Comparison of ENCODE assay signal across 1 cellular context in the genomic region with DNA sequence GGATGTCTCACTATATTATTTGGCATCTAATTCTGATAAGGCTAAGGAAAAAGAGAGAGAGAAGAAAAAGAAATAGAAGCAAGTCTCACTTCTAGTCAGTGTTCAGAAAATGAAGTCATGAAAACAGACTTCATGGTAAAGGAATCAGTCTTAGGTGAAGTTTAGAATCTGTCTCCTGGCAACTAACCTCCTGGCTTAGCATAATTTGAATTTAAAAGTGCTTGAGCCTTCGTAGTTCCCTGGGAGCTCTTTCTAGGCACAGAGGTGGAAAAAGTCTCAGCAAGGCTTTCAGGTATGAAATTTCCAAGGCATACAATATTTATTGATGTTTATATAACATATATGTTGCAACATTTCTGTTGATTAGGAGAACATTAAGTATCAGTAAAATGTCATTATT.
TF ChIP-seq lines count a peak whose summit lies in the region.

No MANE protein-coding gene starts in this region.

TF ChIP-seq in GM23338, 12 proteins besides CTCF, POLR2A, EP300 and RAD21 (continued from another document):
- TF ChIP-seq, protein P1, sequence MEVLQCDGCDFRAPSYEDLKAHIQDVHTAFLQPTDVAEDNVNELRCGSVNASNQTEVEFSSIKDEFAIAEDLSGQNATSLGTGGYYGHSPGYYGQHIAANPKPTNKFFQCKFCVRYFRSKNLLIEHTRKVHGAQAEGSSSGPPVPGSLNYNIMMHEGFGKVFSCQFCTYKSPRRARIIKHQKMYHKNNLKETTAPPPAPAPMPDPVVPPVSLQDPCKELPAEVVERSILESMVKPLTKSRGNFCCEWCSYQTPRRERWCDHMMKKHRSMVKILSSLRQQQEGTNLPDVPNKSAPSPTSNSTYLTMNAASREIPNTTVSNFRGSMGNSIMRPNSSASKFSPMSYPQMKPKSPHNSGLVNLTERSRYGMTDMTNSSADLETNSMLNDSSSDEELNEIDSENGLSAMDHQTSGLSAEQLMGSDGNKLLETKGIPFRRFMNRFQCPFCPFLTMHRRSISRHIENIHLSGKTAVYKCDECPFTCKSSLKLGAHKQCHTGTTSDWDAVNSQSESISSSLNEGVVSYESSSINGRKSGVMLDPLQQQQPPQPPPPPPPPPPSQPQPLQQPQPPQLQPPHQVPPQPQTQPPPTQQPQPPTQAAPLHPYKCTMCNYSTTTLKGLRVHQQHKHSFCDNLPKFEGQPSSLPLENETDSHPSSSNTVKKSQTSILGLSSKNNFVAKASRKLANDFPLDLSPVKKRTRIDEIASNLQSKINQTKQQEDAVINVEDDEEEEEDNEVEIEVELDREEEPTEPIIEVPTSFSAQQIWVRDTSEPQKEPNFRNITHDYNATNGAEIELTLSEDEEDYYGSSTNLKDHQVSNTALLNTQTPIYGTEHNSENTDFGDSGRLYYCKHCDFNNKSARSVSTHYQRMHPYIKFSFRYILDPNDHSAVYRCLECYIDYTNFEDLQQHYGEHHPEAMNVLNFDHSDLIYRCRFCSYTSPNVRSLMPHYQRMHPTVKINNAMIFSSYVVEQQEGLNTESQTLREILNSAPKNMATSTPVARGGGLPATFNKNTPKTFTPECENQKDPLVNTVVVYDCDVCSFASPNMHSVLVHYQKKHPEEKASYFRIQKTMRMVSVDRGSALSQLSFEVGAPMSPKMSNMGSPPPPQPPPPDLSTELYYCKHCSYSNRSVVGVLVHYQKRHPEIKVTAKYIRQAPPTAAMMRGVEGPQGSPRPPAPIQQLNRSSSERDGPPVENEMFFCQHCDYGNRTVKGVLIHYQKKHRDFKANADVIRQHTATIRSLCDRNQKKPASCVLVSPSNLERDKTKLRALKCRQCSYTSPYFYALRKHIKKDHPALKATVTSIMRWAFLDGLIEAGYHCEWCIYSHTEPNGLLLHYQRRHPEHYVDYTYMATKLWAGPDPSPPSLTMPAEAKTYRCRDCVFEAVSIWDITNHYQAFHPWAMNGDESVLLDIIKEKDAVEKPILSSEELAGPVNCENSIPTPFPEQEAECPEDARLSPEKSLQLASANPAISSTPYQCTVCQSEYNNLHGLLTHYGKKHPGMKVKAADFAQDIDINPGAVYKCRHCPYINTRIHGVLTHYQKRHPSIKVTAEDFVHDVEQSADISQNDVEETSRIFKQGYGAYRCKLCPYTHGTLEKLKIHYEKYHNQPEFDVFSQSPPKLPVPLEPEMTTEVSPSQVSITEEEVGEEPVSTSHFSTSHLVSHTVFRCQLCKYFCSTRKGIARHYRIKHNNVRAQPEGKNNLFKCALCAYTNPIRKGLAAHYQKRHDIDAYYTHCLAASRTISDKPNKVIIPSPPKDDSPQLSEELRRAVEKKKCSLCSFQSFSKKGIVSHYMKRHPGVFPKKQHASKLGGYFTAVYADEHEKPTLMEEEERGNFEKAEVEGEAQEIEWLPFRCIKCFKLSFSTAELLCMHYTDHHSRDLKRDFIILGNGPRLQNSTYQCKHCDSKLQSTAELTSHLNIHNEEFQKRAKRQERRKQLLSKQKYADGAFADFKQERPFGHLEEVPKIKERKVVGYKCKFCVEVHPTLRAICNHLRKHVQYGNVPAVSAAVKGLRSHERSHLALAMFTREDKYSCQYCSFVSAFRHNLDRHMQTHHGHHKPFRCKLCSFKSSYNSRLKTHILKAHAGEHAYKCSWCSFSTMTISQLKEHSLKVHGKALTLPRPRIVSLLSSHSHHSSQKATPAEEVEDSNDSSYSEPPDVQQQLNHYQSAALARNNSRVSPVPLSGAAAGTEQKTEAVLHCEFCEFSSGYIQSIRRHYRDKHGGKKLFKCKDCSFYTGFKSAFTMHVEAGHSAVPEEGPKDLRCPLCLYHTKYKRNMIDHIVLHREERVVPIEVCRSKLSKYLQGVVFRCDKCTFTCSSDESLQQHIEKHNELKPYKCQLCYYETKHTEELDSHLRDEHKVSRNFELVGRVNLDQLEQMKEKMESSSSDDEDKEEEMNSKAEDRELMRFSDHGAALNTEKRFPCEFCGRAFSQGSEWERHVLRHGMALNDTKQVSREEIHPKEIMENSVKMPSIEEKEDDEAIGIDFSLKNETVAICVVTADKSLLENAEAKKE (CRISPR knock-in tag; IDR thresholded peaks at IDR 0.05): no peak
- TF ChIP-seq, protein P2, sequence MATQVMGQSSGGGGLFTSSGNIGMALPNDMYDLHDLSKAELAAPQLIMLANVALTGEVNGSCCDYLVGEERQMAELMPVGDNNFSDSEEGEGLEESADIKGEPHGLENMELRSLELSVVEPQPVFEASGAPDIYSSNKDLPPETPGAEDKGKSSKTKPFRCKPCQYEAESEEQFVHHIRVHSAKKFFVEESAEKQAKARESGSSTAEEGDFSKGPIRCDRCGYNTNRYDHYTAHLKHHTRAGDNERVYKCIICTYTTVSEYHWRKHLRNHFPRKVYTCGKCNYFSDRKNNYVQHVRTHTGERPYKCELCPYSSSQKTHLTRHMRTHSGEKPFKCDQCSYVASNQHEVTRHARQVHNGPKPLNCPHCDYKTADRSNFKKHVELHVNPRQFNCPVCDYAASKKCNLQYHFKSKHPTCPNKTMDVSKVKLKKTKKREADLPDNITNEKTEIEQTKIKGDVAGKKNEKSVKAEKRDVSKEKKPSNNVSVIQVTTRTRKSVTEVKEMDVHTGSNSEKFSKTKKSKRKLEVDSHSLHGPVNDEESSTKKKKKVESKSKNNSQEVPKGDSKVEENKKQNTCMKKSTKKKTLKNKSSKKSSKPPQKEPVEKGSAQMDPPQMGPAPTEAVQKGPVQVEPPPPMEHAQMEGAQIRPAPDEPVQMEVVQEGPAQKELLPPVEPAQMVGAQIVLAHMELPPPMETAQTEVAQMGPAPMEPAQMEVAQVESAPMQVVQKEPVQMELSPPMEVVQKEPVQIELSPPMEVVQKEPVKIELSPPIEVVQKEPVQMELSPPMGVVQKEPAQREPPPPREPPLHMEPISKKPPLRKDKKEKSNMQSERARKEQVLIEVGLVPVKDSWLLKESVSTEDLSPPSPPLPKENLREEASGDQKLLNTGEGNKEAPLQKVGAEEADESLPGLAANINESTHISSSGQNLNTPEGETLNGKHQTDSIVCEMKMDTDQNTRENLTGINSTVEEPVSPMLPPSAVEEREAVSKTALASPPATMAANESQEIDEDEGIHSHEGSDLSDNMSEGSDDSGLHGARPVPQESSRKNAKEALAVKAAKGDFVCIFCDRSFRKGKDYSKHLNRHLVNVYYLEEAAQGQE (IDR thresholded peaks at IDR 0.05; ENCODE audit: unreplicated experiment): no peak
- TF ChIP-seq POLR2AphosphoS5 (IDR thresholded peaks at IDR 0.05; ENCODE audit: low read depth) (no peak), CREB1 (CRISPR knock-in tag; IDR thresholded peaks at IDR 0.05; ENCODE audit: low read depth) (no peak)
